In the genomic region with DNA sequence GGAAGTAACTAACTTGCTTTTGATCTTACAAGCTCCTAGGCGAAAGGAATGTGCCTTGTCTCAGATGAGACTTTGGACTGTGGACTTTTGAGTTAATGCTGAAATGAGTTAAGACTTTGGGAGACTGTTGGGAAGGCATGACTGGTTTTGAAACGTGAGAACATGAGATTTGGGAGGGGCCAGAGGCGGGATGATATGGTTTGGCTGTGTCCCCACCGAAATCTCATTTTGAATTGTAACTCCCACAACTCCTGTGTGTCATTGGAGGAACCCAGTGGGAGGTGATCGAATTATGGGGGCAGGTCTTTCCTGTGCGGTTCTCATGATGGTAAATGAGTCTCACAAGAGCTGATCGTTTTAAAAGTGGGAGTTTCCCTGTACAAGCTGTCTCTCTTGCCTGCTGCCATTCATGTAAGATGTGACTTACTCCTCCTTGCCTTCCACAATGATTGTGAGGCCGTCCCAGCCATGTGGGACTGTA, we compare ENCODE assay signal across 8 cellular contexts. TPM values are rescaled to one million over a fixed set of nuclear protein-coding genes. Genes with fewer than 3 reads are reported as not detected.
A peak's percentile ranks its signal among the peaks of the same experiment; 100 is the strongest.
DNase-seq lines count a peak whose midpoint lies in the region; ATAC-seq, FAIRE-seq and TF ChIP-seq lines count a peak whose summit lies in the region.
"Not testable (repeated sequence)": the region's sequence is repeated elsewhere in the genome, so short reads cannot be mapped to it uniquely, and the experiment has no call there.

No MANE protein-coding gene starts in this region.

- not testable (repeated sequence) for H3K9me3 Mint-ChIP-seq in activated naive CD4-positive, alpha-beta T cell treated with anti-CD3 and anti-CD28 coated beads for 36 hours

- not testable (repeated sequence) for H3K27me3 ChIP-seq in PC-9 (ENCODE audit: insufficient read depth, low read depth); keratinocyte (ENCODE audit: control insufficient read depth, extremely low read depth, insufficient read depth, low read length)

- not testable (repeated sequence) for H3K36me3 Mint-ChIP-seq in activated naive CD4-positive, alpha-beta T cell treated with anti-CD3 and anti-CD28 coated beads for 36 hours (ENCODE audit: low read depth)

- not testable (repeated sequence) for H3K9me2 ChIP-seq in PC-9 (ENCODE audit: insufficient read depth)

- H4K20me1 ChIP-seq in PC-9 (ENCODE audit: insufficient read depth); keratinocyte (ENCODE audit: control insufficient read depth, extremely low read depth, insufficient read depth, low read length): not testable (repeated sequence)

- intact Hi-C loops in PC-9 (cut with micrococcal nuclease; ENCODE audit: unreplicated experiment) = not testable (repeated sequence)
- intact Hi-C loops in activated naive CD4-positive, alpha-beta T cell treated with anti-CD3 and anti-CD28 coated beads for 36 hours (cut with micrococcal nuclease) = loop anchor here (1.0 to 2.0 kb wide), 4 partner anchors 33 to 249 kb away; partner anchors contain the start of gene ATP13A3

- not testable (repeated sequence) for H3K79me2 ChIP-seq in PC-9 (ENCODE audit: low read depth); keratinocyte (ENCODE audit: control insufficient read depth, insufficient read depth, low read length)

- H3K36me3 ChIP-seq in PC-9 (ENCODE audit: low read depth); keratinocyte (ENCODE audit: control insufficient read depth in 2 of 2, extremely low read depth in 1 of 2, insufficient read depth in 2 of 2, low read length in 2 of 2): not testable (repeated sequence)

- CTCF ChIA-PET in PC-9 (lab: Charles Lee) = not testable (repeated sequence)
- CTCF ChIA-PET in activated naive CD4-positive, alpha-beta T cell treated with anti-CD3 and anti-CD28 coated beads for 36 hours (lab: Charles Lee) = interaction anchor here (0.7 to 1.1 kb wide), 2 partner anchors 23 to 37 kb away, joined by 3 to 5 read pairs; no protein-coding TSS in a partner anchor

- ATAC-seq in HG02759 (IDR thresholded peaks at IDR 0.05; ENCODE audit: unreplicated experiment) = peak; percentile 58

- not testable (repeated sequence) for H3K4me3 ChIP-seq in GM12864 (ENCODE audit: low read depth, low read length); PC-9; keratinocyte (ENCODE audit: control insufficient read depth in 2 of 3, extremely low read depth in 1 of 3, insufficient read depth in 2 of 3, low read depth in 1 of 3, low read length in 3 of 3)

- peak overlapping the region; percentile 6 for H3K27ac Mint-ChIP-seq in activated naive CD4-positive, alpha-beta T cell treated with anti-CD3 and anti-CD28 coated beads for 36 hours

- H3K4me1 ChIP-seq in PC-9 (replicated peaks; ENCODE audit: insufficient read depth) = peaks cover 61% of the 10 kb centered on the region
- H3K4me1 ChIP-seq in keratinocyte (ENCODE audit: control insufficient read depth, extremely low read depth, insufficient read depth, low read length) = peaks cover 22% of the 10 kb centered on the region

- not testable (repeated sequence) for H3K9ac ChIP-seq in keratinocyte (ENCODE audit: control insufficient read depth, extremely low read depth, insufficient read depth, low read length)

- H3K4me2 ChIP-seq in PC-9 (0 out of 2 replicates have a peak overlapping the region, but pooled peaks have one; percentile 48), keratinocyte (ENCODE audit: control insufficient read depth, extremely low read depth, insufficient read depth, low read depth, low read length) (peak overlapping the region; percentile 11)

- H3K9me3 ChIP-seq in PC-9 (ENCODE audit: insufficient read depth, low read depth); keratinocyte (ENCODE audit: control insufficient read depth, low read depth, low read length): not testable (repeated sequence)

- POLR2A ChIA-PET in PC-9 (lab: Charles Lee; ENCODE audit: unreplicated experiment) = not testable (repeated sequence)

- dilution Hi-C loops in keratinocyte (cut with MboI; ENCODE audit: extremely low pct_ligation_motif_present, low sequenced_read_pairs) = not testable (repeated sequence)

- not testable (repeated sequence) for FAIRE-seq in keratinocyte (lab: Jason Lieb, UNC)

- H3K4me1 Mint-ChIP-seq in activated naive CD4-positive, alpha-beta T cell treated with anti-CD3 and anti-CD28 coated beads for 36 hours (ENCODE audit: low read depth) = peaks cover 34% of the 10 kb centered on the region

- BruUV-seq in PC-9 (replicated peaks; lab: Mats Ljungman, UMichigan) = not testable (repeated sequence)

- H2AFZ ChIP-seq in PC-9; keratinocyte (ENCODE audit: control insufficient read depth, low read length): not testable (repeated sequence)

- TF ChIP-seq CTCF in GM12864 (IDR thresholded peaks at IDR 0.05; ENCODE audit: low read depth, low read length, missing control alignments); PC-9 (conservative IDR thresholded peaks at IDR 0.05); keratinocyte (optimal IDR thresholded peaks at IDR 0.05 in 1 of 3, IDR thresholded peaks at IDR 0.05 in 1 of 3, conservative IDR thresholded peaks at IDR 0.05 in 1 of 3; ENCODE audit: extremely low read depth in 1 of 3, insufficient read depth in 2 of 3, low read length in 3 of 3): not testable (repeated sequence)

- peaks cover 38% of the 10 kb centered on the region for H3F3A ChIP-seq in PC-9 (ENCODE audit: insufficient read depth, low read depth)

- peak overlapping the region; percentile 59; the same call in 1 of the 2 replicates for H3K27ac ChIP-seq in PC-9
- peak overlapping the region; percentile 34 for H3K27ac ChIP-seq in keratinocyte (ENCODE audit: control insufficient read depth, insufficient read depth, low read length)

- H3K9me1 ChIP-seq in keratinocyte (ENCODE audit: control insufficient read depth, extremely low read depth, insufficient read depth, low read length) = not testable (repeated sequence)

- DNase-seq in GM12864 (ENCODE audit: low read depth) = peak; percentile 57
- not testable (repeated sequence) for DNase-seq in PC-9; keratinocyte (ENCODE audit: low read depth, low spot score)
- DNase-seq in activated CD4-positive, alpha-beta T cell treated with anti-CD3 and anti-CD28 coated beads, Interleukin-2, amount 50 U/mL, for 48 hours = peak; percentile 82 to 90
- peak; percentile 92 for DNase-seq in activated naive CD4-positive, alpha-beta T cell treated with anti-CD3 and anti-CD28 coated beads for 36 hours
- peak; percentile 54 for DNase-seq in stimulated activated CD4-positive, alpha-beta T cell treated with anti-CD3 and anti-CD28 coated beads, Interleukin-12 subunit alpha, Interleukin-12 subunit beta, amount 100 ng/mL, for 4 hours
- peak; percentile 82 for DNase-seq in stimulated activated CD8-positive, alpha-beta memory T cell treated with anti-CD3 and anti-CD28 coated beads, Interleukin-4, amount 100 ng/mL, for 48 hours

- H3K27me3 Mint-ChIP-seq in activated naive CD4-positive, alpha-beta T cell treated with anti-CD3 and anti-CD28 coated beads for 36 hours (ENCODE audit: low read depth) = not testable (repeated sequence)

- not testable (repeated sequence) for H3K4me3 Mint-ChIP-seq in activated naive CD4-positive, alpha-beta T cell treated with anti-CD3 and anti-CD28 coated beads for 36 hours

RNA-seq across cellular contexts. Expression of gene ATP13A3, which starts 33.9 kb away (rescaled TPM):
- 203 and 242 TPM in 2 replicates for total RNA-seq in PC-9 (2021)
- 10 to 100 TPM; 88.4 to 92.3 TPM for total RNA-seq in activated naive CD4-positive, alpha-beta T cell treated with anti-CD3 and anti-CD28 coated beads for 36 hours
- 55.9 to 103 TPM (median 85.5 TPM) in 3 replicates for polyA plus RNA-seq in keratinocyte
- 19.2 TPM for polyA plus RNA-seq in keratinocyte (2011; ENCODE audit: low read depth)
- 30.8 and 63.9 TPM in 2 replicates for polyA plus RNA-seq in keratinocyte (2011; cell fraction: cytosol; rRNA removed)
- 61.4 and 85.2 TPM in 2 replicates for polyA plus RNA-seq in keratinocyte (2011; cell fraction: nucleus; rRNA removed)
- 31.5 and 54.5 TPM in 2 replicates for polyA plus RNA-seq in keratinocyte (2012; ENCODE audit: low replicate concordance)
- 35.1 to 247 TPM (median 111 TPM) in 3 replicates for polyA minus RNA-seq in keratinocyte
- polyA minus RNA-seq in keratinocyte (2011; cell fraction: cytosol; rRNA and poly(A)+ RNA removed) = 64.3 TPM
- 121 and 234 TPM in 2 replicates for polyA minus RNA-seq in keratinocyte (2011; cell fraction: nucleus; rRNA and poly(A)+ RNA removed)
